22 cellular contexts compared by ENCODE assay signal in the genomic region with DNA sequence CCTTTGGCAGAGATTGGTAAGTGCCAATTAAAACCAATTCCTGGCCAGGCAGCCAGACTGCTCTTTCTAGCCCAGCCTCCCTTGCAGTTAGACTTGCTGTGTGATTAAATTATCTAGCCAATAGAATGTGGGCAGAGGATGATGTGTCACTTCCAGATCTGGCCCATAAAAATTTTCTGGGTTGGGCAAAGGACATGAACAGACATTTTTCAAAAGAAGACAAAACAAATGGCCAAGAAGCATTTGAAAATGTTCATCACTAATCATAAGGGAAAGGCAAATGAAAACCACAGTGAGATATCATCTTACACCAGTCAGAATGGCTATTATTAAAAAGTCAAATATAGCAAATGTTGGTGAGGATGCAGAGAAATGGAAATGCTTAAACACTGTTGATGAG.
"Had no signal": no experiment of that assay in that cellular context is flagged by ENCODE, and none has a peak within 500 bp of the region (broad histone marks: within the 10 kb centered on the region; RNA-seq: fewer than 3 reads in every experiment).

No MANE protein-coding gene starts in this region.

- DNase-seq: activated CD4-positive, alpha-beta memory T cell treated with anti-CD3 and anti-CD28 coated beads for 36 hours; activated CD4-positive, alpha-beta T cell treated with anti-CD3 and anti-CD28 coated beads for 4 hours; activated naive CD8-positive, alpha-beta T cell treated with anti-CD3 and anti-CD28 coated beads, Interleukin-2, amount 10 ng/mL, durations not matched to agents 7 days and 5 days; activated T-cell treated with anti-CD3 and anti-CD28 coated beads for 4 hours; amygdala; body of pancreas; central memory CD4-positive, alpha-beta T cell; endodermal cell; erythroblast; gastrocnemius medialis; head of caudate nucleus; occipital lobe; retina; stimulated activated CD4-positive, alpha-beta T cell treated with anti-CD3 and anti-CD28 coated beads, Interleukin-12 subunit alpha, Interleukin-12 subunit beta, amount 100 ng/mL, for 4 hours; stimulated activated CD4-positive, alpha-beta T cell treated with anti-CD3 and anti-CD28 coated beads, Interleukin-1b, Interleukin-23, amount 100 ng/mL, for 48 hours; stimulated activated CD8-positive, alpha-beta memory T cell treated with anti-CD3 and anti-CD28 coated beads, Interleukin-4, amount 100 ng/mL, for 48 hours; stimulated activated naive CD4-positive, alpha-beta T cell; T-helper 2 cell; tibial artery; uterus had no signal

- FAIRE-seq: colon had no signal

- H3K27ac ChIP-seq: tibial artery, uterus had no signal

- H3K4me3 ChIP-seq: body of pancreas, lung, tibial artery, uterus had no signal

- H3K27me3 ChIP-seq: body of pancreas, gastrocnemius medialis, tibial artery, uterus had no signal

- H3K9me3 ChIP-seq: body of pancreas, gastrocnemius medialis, tibial artery, uterus had no signal

- H3K36me3 ChIP-seq: gastrocnemius medialis, tibial artery, uterus had no signal
